Comparison of ENCODE assay signal across 21 cellular contexts in the genomic region with DNA sequence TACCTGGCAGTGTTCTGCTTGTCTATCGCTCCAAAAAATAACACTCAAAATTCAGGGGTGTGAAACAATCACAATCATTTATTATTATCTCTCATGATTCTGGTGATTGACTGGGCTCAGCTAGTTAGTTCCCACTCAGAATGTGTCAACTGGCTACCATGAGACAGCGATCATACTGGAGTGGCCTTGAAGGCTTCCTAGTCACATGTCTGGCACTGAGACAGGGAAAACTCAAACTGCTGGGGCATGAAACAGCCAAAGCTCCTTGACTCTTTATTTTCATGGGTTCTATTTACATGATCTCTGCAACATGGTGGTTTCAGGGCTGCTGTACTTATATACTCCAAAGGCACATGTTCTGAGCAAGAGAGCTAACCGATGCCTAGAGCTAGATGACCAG.
"Had no signal": no experiment of that assay in that cellular context is flagged by ENCODE, and none has a peak within 500 bp of the region (broad histone marks: within the 10 kb centered on the region; RNA-seq: fewer than 3 reads in every experiment).

No MANE protein-coding gene starts in this region.

- H3K4me3 Mint-ChIP-seq: activated naive CD8-positive, alpha-beta T cell; activated T-cell treated with anti-CD3 and anti-CD28 coated beads, Interleukin-2, amount 50 U/mL, for 72 hours; brain; central memory CD8-positive, alpha-beta T cell; WTC11 had no signal

- H3K4me3 ChIP-seq: coronary artery, esophagus muscularis mucosa, left ventricle myocardium inferior had no signal

- H3K4me1 Mint-ChIP-seq: central memory CD8-positive, alpha-beta T cell had no signal

- ATAC-seq: activated T-cell treated with anti-CD3 and anti-CD28 coated beads, Interleukin-2, amount 50 U/mL, for 72 hours; WTC11 had no signal

- DNase-seq: activated CD4-positive, alpha-beta T cell treated with anti-CD3 and anti-CD28 coated beads for 4 hours; activated CD8-positive, alpha-beta memory T cell treated with anti-CD3 and anti-CD28 coated beads, Interleukin-2, amount 50 U/mL, for 48 hours; activated gamma-delta T cell treated with Interleukin-2 at 50 U/mL for 16 hours; activated T-cell treated with anti-CD3 and anti-CD28 coated beads, Interleukin-2, amount 50 U/mL, for 72 hours; amygdala; hippocampal formation; left ventricle myocardium inferior; mesendoderm; stimulated activated CD4-positive, alpha-beta T cell treated with anti-CD3 and anti-CD28 coated beads, Interleukin-4, amount 100 ng/mL, for 24 hours; stimulated activated naive CD4-positive, alpha-beta T cell treated with Interleukin-2 at 50 U/mL for 16 hours; substantia nigra; T-helper 2 cell; trophoblast cell had no signal

- H3K36me3 Mint-ChIP-seq: activated naive CD8-positive, alpha-beta T cell; brain; WTC11 had no signal

- H3K9me3 ChIP-seq: esophagus muscularis mucosa, left ventricle myocardium inferior had no signal

- H3K36me3 ChIP-seq: esophagus muscularis mucosa, left ventricle myocardium inferior had no signal

- H3K9me3 Mint-ChIP-seq: activated T-cell treated with anti-CD3 and anti-CD28 coated beads, Interleukin-2, amount 50 U/mL, for 72 hours; brain; central memory CD8-positive, alpha-beta T cell; WTC11 had no signal

- FAIRE-seq: keratinocyte, TTC549 had no signal

- H3K27ac Mint-ChIP-seq: activated naive CD8-positive, alpha-beta T cell; activated T-cell treated with anti-CD3 and anti-CD28 coated beads, Interleukin-2, amount 50 U/mL, for 72 hours; WTC11 had no signal

- H3K27ac ChIP-seq: coronary artery, esophagus muscularis mucosa, left ventricle myocardium inferior had no signal

- H3K27me3 Mint-ChIP-seq: activated naive CD8-positive, alpha-beta T cell; central memory CD8-positive, alpha-beta T cell had no signal

- H3K27me3 ChIP-seq: esophagus muscularis mucosa had no signal
